1 cellular context compared by ENCODE assay signal in the genomic region with DNA sequence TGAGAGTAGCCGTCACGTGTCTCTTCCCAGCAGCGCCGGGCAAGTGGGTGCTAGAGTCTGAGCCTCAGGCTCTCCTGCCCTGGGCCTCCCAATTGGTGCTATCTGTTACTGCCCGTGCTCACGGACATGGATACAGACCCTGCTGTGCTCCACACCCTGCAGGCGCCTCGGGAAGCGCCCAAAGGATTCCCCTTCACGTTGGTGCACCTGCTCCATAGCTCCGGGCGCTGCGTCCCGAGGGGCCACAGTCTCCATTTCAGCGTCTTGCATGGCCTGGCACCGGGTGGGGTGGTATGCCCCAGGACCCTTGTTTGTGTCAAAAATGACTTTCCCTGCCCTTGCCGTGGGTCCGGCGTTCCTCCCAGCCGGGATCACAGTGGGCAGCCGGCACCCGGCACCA.
TF ChIP-seq lines count a peak whose summit lies in the region.

No MANE protein-coding gene starts in this region.

TF ChIP-seq in K562, 482 proteins besides CTCF, POLR2A, EP300 and RAD21:
- no peak for TF ChIP-seq MTA1 (IDR thresholded peaks at IDR 0.05; ENCODE audit: borderline replicate concordance)
- TF ChIP-seq MYNN (IDR thresholded peaks at IDR 0.05): 0 out of 2 replicates have a peak, but pooled peaks have one; percentile 6
- no peak for TF ChIP-seq MYNN (CRISPR knock-in tag; IDR thresholded peaks at IDR 0.05)
- peak; percentile 46; the same call in 1 of the 2 replicates for TF ChIP-seq RBFOX2 (IDR thresholded peaks at IDR 0.05; ENCODE audit: low read depth, low read length)
- peak; percentile 67; the same call in 1 of the 2 replicates for TF ChIP-seq POLR2G (IDR thresholded peaks at IDR 0.05; ENCODE audit: low read depth, low read length)
- peak; percentile 77 for TF ChIP-seq RBM22 (IDR thresholded peaks at IDR 0.05; ENCODE audit: low read depth, low read length, poor library complexity, severe bottlenecking)
